Comparison of ENCODE assay signal across 1 cellular context in genomic region chr2:85551698-85552678, GRCh38.
TF ChIP-seq lines count a peak whose summit lies in the region.

No MANE protein-coding gene starts in this region.

TF ChIP-seq in HepG2, 621 proteins besides CTCF, POLR2A, EP300 and RAD21 (continued from another document and continues in another):
- TF ChIP-seq ZNF597 (CRISPR knock-in tag; IDR thresholded peaks at IDR 0.05): no peak
- TF ChIP-seq ZNF609 (CRISPR knock-in tag; IDR thresholded peaks at IDR 0.05; ENCODE audit: borderline replicate concordance): no peak
- no peak for TF ChIP-seq CERS6 (CRISPR knock-in tag; IDR thresholded peaks at IDR 0.05)
- TF ChIP-seq ZSCAN21 (CRISPR knock-in tag; IDR thresholded peaks at IDR 0.05; ENCODE audit: borderline replicate concordance): no peak
- TF ChIP-seq SMAD1 (CRISPR knock-in tag; IDR thresholded peaks at IDR 0.05; ENCODE audit: borderline replicate concordance, low read depth): no peak
- no peak for TF ChIP-seq PAX8 (CRISPR knock-in tag; IDR thresholded peaks at IDR 0.05; ENCODE audit: borderline replicate concordance)
- TF ChIP-seq ZFP1 (CRISPR knock-in tag; IDR thresholded peaks at IDR 0.05): 0 out of 2 replicates have a peak, but pooled peaks have one; percentile 20
- no peak for TF ChIP-seq SNRNP70 (IDR thresholded peaks at IDR 0.05; ENCODE audit: low read depth, low read length)
- TF ChIP-seq SNAI1 (CRISPR knock-in tag; IDR thresholded peaks at IDR 0.05; ENCODE audit: borderline replicate concordance): no peak
- no peak for TF ChIP-seq ATF7 (IDR thresholded peaks at IDR 0.05)
- TF ChIP-seq ATF7 (CRISPR knock-in tag; IDR thresholded peaks at IDR 0.05): no peak
- no peak for TF ChIP-seq NFATC3 (CRISPR knock-in tag; IDR thresholded peaks at IDR 0.05)
- no peak for TF ChIP-seq SMARCC2 (IDR thresholded peaks at IDR 0.05)
- TF ChIP-seq ZNF607 (CRISPR knock-in tag; IDR thresholded peaks at IDR 0.05; ENCODE audit: borderline replicate concordance): no peak
- TF ChIP-seq NONO (IDR thresholded peaks at IDR 0.05): no peak
- TF ChIP-seq NONO (CRISPR knock-in tag; conservative IDR thresholded peaks at IDR 0.05): no peak
- no peak for TF ChIP-seq CEBPZ (IDR thresholded peaks at IDR 0.05; ENCODE audit: low read length)
- no peak for TF ChIP-seq GRHL1 (CRISPR knock-in tag; conservative IDR thresholded peaks at IDR 0.05)
- TF ChIP-seq RXRA (CRISPR knock-in tag; IDR thresholded peaks at IDR 0.05): no peak
- TF ChIP-seq TAF15 (IDR thresholded peaks at IDR 0.05; ENCODE audit: low read depth, low read length, poor library complexity, severe bottlenecking): no peak
- no peak for TF ChIP-seq PRMT3 (CRISPR knock-in tag; IDR thresholded peaks at IDR 0.05; ENCODE audit: borderline replicate concordance, low read depth)
- TF ChIP-seq TIGD3 (CRISPR knock-in tag; IDR thresholded peaks at IDR 0.05; ENCODE audit: borderline replicate concordance): 0 out of 2 replicates have a peak, but pooled peaks have one; percentile 62
- TF ChIP-seq ZNF414 (CRISPR knock-in tag; IDR thresholded peaks at IDR 0.05): no peak
- no peak for TF ChIP-seq ASH2L (IDR thresholded peaks at IDR 0.05; ENCODE audit: insufficient read length, low read depth, low read length)
- 0 out of 2 replicates have a peak, but pooled peaks have one; percentile 49 for TF ChIP-seq ZSCAN5A (CRISPR knock-in tag; IDR thresholded peaks at IDR 0.05; ENCODE audit: borderline replicate concordance)
- no peak for TF ChIP-seq ZNF556 (CRISPR knock-in tag; IDR thresholded peaks at IDR 0.05; ENCODE audit: borderline replicate concordance)
- no peak for TF ChIP-seq ZNF589 (CRISPR knock-in tag; conservative IDR thresholded peaks at IDR 0.05)
- no peak for TF ChIP-seq ZBTB46 (CRISPR knock-in tag; IDR thresholded peaks at IDR 0.05; ENCODE audit: borderline replicate concordance)
- no peak for TF ChIP-seq ATF2 (CRISPR knock-in tag; IDR thresholded peaks at IDR 0.05)
- TF ChIP-seq THAP11 (CRISPR knock-in tag; IDR thresholded peaks at IDR 0.05): peak; percentile 78
- no peak for TF ChIP-seq ZFP36L2 (CRISPR knock-in tag; IDR thresholded peaks at IDR 0.05)
- no peak for TF ChIP-seq JUNB (CRISPR knock-in tag; IDR thresholded peaks at IDR 0.05; ENCODE audit: borderline replicate concordance)
- no peak for TF ChIP-seq ZNF343 (CRISPR knock-in tag; IDR thresholded peaks at IDR 0.05)
